Comparison of ENCODE assay signal across 25 cellular contexts in genomic region chr2:60536716-60537115, GRCh38. TPM values are rescaled to one million over a fixed set of nuclear protein-coding genes. Genes with fewer than 3 reads are reported as not detected.
DNase-seq lines count a peak whose midpoint lies in the region; ATAC-seq, FAIRE-seq and TF ChIP-seq lines count a peak whose summit lies in the region.
"Had no signal": no experiment of that assay in that cellular context is flagged by ENCODE, and none has a peak within 500 bp of the region (broad histone marks: within the 10 kb centered on the region; RNA-seq: fewer than 3 reads in every experiment).

No MANE protein-coding gene starts in this region.

- WGBS in body of pancreas, 2 donors: 3 to 18% methylated on average over 1 of the region's 1 CpG

- H3K36me3 ChIP-seq in body of pancreas (replicated peaks in 1 of 2; ENCODE audit: insufficient read depth in 1 of 2, low read depth in 2 of 2) (no peaks in the 10 kb centered on the region), keratinocyte (ENCODE audit: control insufficient read depth in 2 of 2, extremely low read depth in 1 of 2, insufficient read depth in 2 of 2, low read length in 2 of 2) (no peaks in the 10 kb centered on the region)
- H3K36me3 ChIP-seq: adrenal gland, lower lobe of right lung, stomach had no signal

- H3K9me3 Mint-ChIP-seq in type B pancreatic cell: no peaks in the 10 kb centered on the region
- H3K9me3 Mint-ChIP-seq in nephron progenitor cell: no peaks in the 10 kb centered on the region
- H3K9me3 Mint-ChIP-seq: central memory CD8-positive, alpha-beta T cell; immature natural killer cell had no signal

- H3K27ac Mint-ChIP-seq in type B pancreatic cell: peak overlapping the region; percentile 70
- H3K27ac Mint-ChIP-seq in nephron progenitor cell: no peak overlapping the region
- H3K27ac Mint-ChIP-seq: immature natural killer cell had no signal

- H3K4me3 ChIP-seq in body of pancreas (no peak overlapping the region), keratinocyte (ENCODE audit: control insufficient read depth in 2 of 3, extremely low read depth in 1 of 3, insufficient read depth in 2 of 3, low read depth in 1 of 3, low read length in 3 of 3) (peak overlapping the region in 1 of 3 experiments; percentile 21)
- H3K4me3 ChIP-seq: adrenal gland, lower lobe of right lung, stomach had no signal

- H3K9me3 ChIP-seq in body of pancreas: no peaks in the 10 kb centered on the region
- no peaks in the 10 kb centered on the region for H3K9me3 ChIP-seq in keratinocyte (ENCODE audit: control insufficient read depth, low read depth, low read length)
- H3K9me3 ChIP-seq: adrenal gland, lower lobe of right lung, stomach had no signal

- no peaks in the 10 kb centered on the region for H4K20me1 ChIP-seq in keratinocyte (ENCODE audit: control insufficient read depth, extremely low read depth, insufficient read depth, low read length)

- no peak for FAIRE-seq in keratinocyte (lab: Jason Lieb, UNC)
- FAIRE-seq: urothelium cell line had no signal

- H3K9ac ChIP-seq in keratinocyte (ENCODE audit: control insufficient read depth, extremely low read depth, insufficient read depth, low read length): peak overlapping the region; percentile 2

- H3K27ac ChIP-seq in body of pancreas (peak overlapping the region in 3 of 4 donors; percentile 38 to 60 (median 49)), keratinocyte (ENCODE audit: control insufficient read depth, insufficient read depth, low read length) (peak overlapping the region; percentile 63)
- H3K27ac ChIP-seq: adrenal gland, lower lobe of right lung had no signal

- TF ChIP-seq POLR2A in body of pancreas (IDR thresholded peaks at IDR 0.05): no peak

- ATAC-seq in Right ventricle myocardium superior (ENCODE audit: poor library complexity) (peak; percentile 87), left cardiac atrium (no peak), body of pancreas (peak; percentile 24), GM18858 (IDR thresholded peaks at IDR 0.05; ENCODE audit: unreplicated experiment) (no peak)
- ATAC-seq: lower lobe of right lung, sciatic nerve had no signal

- H3K4me1 ChIP-seq in body of pancreas: peaks cover 96% of the 10 kb centered on the region
- peaks cover 92% of the 10 kb centered on the region for H3K4me1 ChIP-seq in keratinocyte (ENCODE audit: control insufficient read depth, extremely low read depth, insufficient read depth, low read length)
- H3K4me1 ChIP-seq: adrenal gland, lower lobe of right lung had no signal

- TF ChIP-seq CTCF in body of pancreas (IDR thresholded peaks at IDR 0.05) (no peak), keratinocyte (optimal IDR thresholded peaks at IDR 0.05 in 1 of 3, IDR thresholded peaks at IDR 0.05 in 1 of 3, conservative IDR thresholded peaks at IDR 0.05 in 1 of 3; ENCODE audit: extremely low read depth in 1 of 3, insufficient read depth in 2 of 3, low read length in 3 of 3) (peak in 2 of 3 experiments; percentile 36 to 37), type B pancreatic cell (conservative IDR thresholded peaks at IDR 0.05) (no peak), nephron progenitor cell (IDR thresholded peaks at IDR 0.05) (no peak)

- DNase-seq in Right ventricle myocardium superior (no peak), left cardiac atrium (no peak), body of pancreas (no peak), keratinocyte (ENCODE audit: low read depth, low spot score) (no peak), type B pancreatic cell (ENCODE audit: extremely low spot score, unreplicated experiment) (no peak), nephron progenitor cell (no peak), activated T-cell treated with anti-CD3 and anti-CD28 coated beads for 4 hours (no peak)
- DNase-seq: activated CD4-positive, alpha-beta T cell treated with anti-CD3 and anti-CD28 coated beads, Interleukin-2, amount 50 U/mL, for 4 hours; activated gamma-delta T cell treated with Interleukin-2 at 50 U/mL for 16 hours; adrenal gland; DMS153; effector CD4-positive, alpha-beta T cell; GF-D8; immature natural killer cell; KBM-7; lower lobe of right lung; NCI-H2081; NCI-H524 treated with DMSO at 0.1 percent for 48 hours; stomach had no signal

- H3K36me3 Mint-ChIP-seq in type B pancreatic cell (peaks cover 10% of the 10 kb centered on the region), nephron progenitor cell (ENCODE audit: low read depth) (no peaks in the 10 kb centered on the region)
- H3K36me3 Mint-ChIP-seq: immature natural killer cell had no signal

- peaks cover 48% of the 10 kb centered on the region for H3K79me2 ChIP-seq in keratinocyte (ENCODE audit: control insufficient read depth, insufficient read depth, low read length)

- no peak overlapping the region for H2AFZ ChIP-seq in keratinocyte (ENCODE audit: control insufficient read depth, low read length)

- H3K27me3 ChIP-seq in body of pancreas (no peaks in the 10 kb centered on the region), keratinocyte (ENCODE audit: control insufficient read depth, extremely low read depth, insufficient read depth, low read length) (no peaks in the 10 kb centered on the region)
- H3K27me3 ChIP-seq: adrenal gland had no signal

- H3K9me1 ChIP-seq in keratinocyte (ENCODE audit: control insufficient read depth, extremely low read depth, insufficient read depth, low read length): no peaks in the 10 kb centered on the region

- H3K27me3 Mint-ChIP-seq in type B pancreatic cell: no peaks in the 10 kb centered on the region
- peaks cover 12% of the 10 kb centered on the region for H3K27me3 Mint-ChIP-seq in nephron progenitor cell (ENCODE audit: low read depth, poor library complexity)

- H3K4me3 Mint-ChIP-seq in type B pancreatic cell (peak overlapping the region; percentile 31), nephron progenitor cell (no peak overlapping the region)
- H3K4me3 Mint-ChIP-seq: CD14-positive monocyte; central memory CD8-positive, alpha-beta T cell; immature natural killer cell had no signal

- intact Hi-C loops in Right ventricle myocardium superior (cut with DNase I): loop anchor here (10.0 kb wide), 1 partner anchor 102 kb away; no protein-coding TSS in a partner anchor
- intact Hi-C loops in left cardiac atrium (cut with DNase I): no loop called here
- intact Hi-C loops in body of pancreas (cut with DNase I): no loop called here

- dilution Hi-C loops in keratinocyte (cut with MboI; ENCODE audit: extremely low pct_ligation_motif_present, low sequenced_read_pairs): no loop called here

- H3K4me1 Mint-ChIP-seq in type B pancreatic cell (ENCODE audit: unreplicated experiment) (peaks cover 88% of the 10 kb centered on the region), nephron progenitor cell (peaks cover 71% of the 10 kb centered on the region)
- H3K4me1 Mint-ChIP-seq: central memory CD8-positive, alpha-beta T cell; immature natural killer cell had no signal

- peak overlapping the region; percentile 86 for H3K4me2 ChIP-seq in keratinocyte (ENCODE audit: control insufficient read depth, extremely low read depth, insufficient read depth, low read depth, low read length)

RNA-seq across cellular contexts. Expression of gene BCL11A, which starts 16.7 kb away (rescaled TPM):
- total RNA-seq in Right ventricle myocardium superior (31.6 TPM), left cardiac atrium (1 to 10 TPM; 4.5 to 4.7 TPM), body of pancreas (10 to 100 TPM; 14.3 to 16.2 TPM), type B pancreatic cell (ENCODE audit: low replicate concordance) (47.9 and 53.1 TPM in 2 replicates)
- polyA plus RNA-seq in keratinocyte: 3.8 to 5.3 TPM (median 5.0 TPM) in 3 replicates
- polyA plus RNA-seq in keratinocyte (2011; ENCODE audit: low read depth): 6.4 TPM
- 2.9 and 3.7 TPM in 2 replicates for polyA plus RNA-seq in keratinocyte (2011; cell fraction: cytosol; rRNA removed)
- polyA plus RNA-seq in keratinocyte (2011; cell fraction: nucleus; rRNA removed): 10.2 and 12.2 TPM in 2 replicates
- 4.8 and 12.4 TPM in 2 replicates for polyA plus RNA-seq in keratinocyte (2012; ENCODE audit: low replicate concordance)
- polyA minus RNA-seq in keratinocyte: 9.7 to 17.6 TPM (median 12.8 TPM) in 3 replicates
- 4.2 TPM for polyA minus RNA-seq in keratinocyte (2011; cell fraction: cytosol; rRNA and poly(A)+ RNA removed)
- polyA minus RNA-seq in keratinocyte (2011; cell fraction: nucleus; rRNA and poly(A)+ RNA removed): 10.6 and 20.9 TPM in 2 replicates
- total RNA-seq: A172 had no signal

Comparison
In these comparisons a context has a peak if more than half of its experiments do, and no peak if none do; other contexts are left out.
1. ATAC-seq: peak in Right ventricle myocardium superior (single experiment) and body of pancreas (single experiment); none in left cardiac atrium (0 of 2) and GM18858 (single experiment).
2. CTCF ChIP-seq: peak in keratinocyte (2 of 3); none in body of pancreas (0 of 7), type B pancreatic cell (single experiment) and nephron progenitor cell (single experiment).